Comparison of ENCODE assay signal across 33 cellular contexts in the genomic region with DNA sequence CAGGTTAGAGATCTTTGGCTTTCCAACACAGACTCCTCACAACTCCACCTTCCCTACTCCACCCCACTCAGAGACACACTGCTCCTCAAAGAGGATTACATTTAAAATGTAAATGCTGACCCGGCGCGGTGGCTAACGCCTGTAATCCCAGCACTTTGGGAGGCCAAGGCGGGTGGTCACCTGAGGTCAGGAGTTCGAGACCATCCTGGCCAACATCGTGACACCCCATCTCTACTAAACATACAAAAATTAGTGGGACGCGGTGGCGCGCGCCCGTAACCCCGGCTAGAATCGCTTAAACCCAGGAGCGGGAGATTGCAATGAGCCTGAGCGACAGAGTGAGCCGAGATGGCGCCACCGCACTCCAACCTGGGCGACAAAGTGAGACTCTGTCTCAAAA. TPM values are rescaled to one million over a fixed set of nuclear protein-coding genes. Genes with fewer than 3 reads are reported as not detected.
DNase-seq lines count a peak whose midpoint lies in the region; ATAC-seq, FAIRE-seq and TF ChIP-seq lines count a peak whose summit lies in the region.
"Had no signal": no experiment of that assay in that cellular context is flagged by ENCODE, and none has a peak within 500 bp of the region (broad histone marks: within the 10 kb centered on the region; RNA-seq: fewer than 3 reads in every experiment).

No MANE protein-coding gene starts in this region.

- H3K4me1 ChIP-seq in DND-41 (ENCODE audit: insufficient read depth, low read length), result peaks cover 30% of the 10 kb centered on the region
- H3K4me1 ChIP-seq: colonic mucosa had no signal

- no peak overlapping the region for H3K4me2 ChIP-seq in DND-41 (ENCODE audit: insufficient read depth, low read length)

- H3K9me3 ChIP-seq in DND-41 (ENCODE audit: insufficient read depth, low read length, severe bottlenecking), result no peaks in the 10 kb centered on the region
- H3K9me3 ChIP-seq: colonic mucosa, mucosa of descending colon, tibial artery had no signal

- peaks cover 17% of the 10 kb centered on the region for H3K36me3 Mint-ChIP-seq in activated T-cell treated with anti-CD3 and anti-CD28 coated beads, Interleukin-2, amount 50 U/mL, for 24 hours (ENCODE audit: low read depth)
- peaks cover 13% of the 10 kb centered on the region for H3K36me3 Mint-ChIP-seq in activated CD8-positive, alpha-beta T cell treated with anti-CD3 and anti-CD28 coated beads, Interleukin-2, amount 10 ng/mL, durations not matched to agents 7 days and 5 days (ENCODE audit: low read depth)
- H3K36me3 Mint-ChIP-seq in nephron (ENCODE audit: low read depth), result no peaks in the 10 kb centered on the region
- H3K36me3 Mint-ChIP-seq: CD14-positive monocyte had no signal

- H2AFZ ChIP-seq in DND-41 (ENCODE audit: low read depth, low read length), result no peak overlapping the region
- H2AFZ ChIP-seq: parathyroid adenoma had no signal

- no peak for DNase-seq in activated T-cell treated with anti-CD3 and anti-CD28 coated beads, Interleukin-2, amount 50 U/mL, for 24 hours
- no peak for DNase-seq in activated T-cell treated with anti-CD3 and anti-CD28 coated beads, Interleukin-2, amount 50 U/mL, for 1 hour
- DNase-seq in DND-41, result peak; percentile 4
- DNase-seq in activated CD8-positive, alpha-beta T cell treated with anti-CD3 and anti-CD28 coated beads, Interleukin-2, amount 10 ng/mL, durations not matched to agents 7 days and 5 days, result no peak
- no peak for DNase-seq in frontal cortex (ENCODE audit: low spot score in 2 of 2)
- no peak for DNase-seq in NCI-H510A (lab: John Stamatoyannopoulos, UW)
- no peak for DNase-seq in H4 (ENCODE audit: low spot score)
- DNase-seq: activated CD4-positive, CD25-positive, alpha-beta regulatory T cell; activated gamma-delta T cell; amniotic stem cell; colonic mucosa; effector memory CD8-positive, alpha-beta T cell; foreskin melanocyte; hypothalamus; mucosa of descending colon; NCI-H1092; NCI-H187; NCI-H69; nephron progenitor cell; stimulated activated CD4-positive, alpha-beta T cell treated with anti-CD3 and anti-CD28 coated beads, Interleukin-4, amount 100 ng/mL, for 24 hours; stimulated activated naive CD4-positive, alpha-beta T cell; T1000 had no signal

- CTCF ChIA-PET in activated CD8-positive, alpha-beta T cell treated with anti-CD3 and anti-CD28 coated beads, Interleukin-2, amount 10 ng/mL, durations not matched to agents 7 days and 5 days (lab: Charles Lee), result interaction anchor here (1.5 kb wide), 1 partner anchor 18 kb away, joined by 6 read pairs; no protein-coding TSS in a partner anchor

- POLR2A ChIA-PET in activated CD8-positive, alpha-beta T cell treated with anti-CD3 and anti-CD28 coated beads, Interleukin-2, amount 10 ng/mL, durations not matched to agents 7 days and 5 days (lab: Charles Lee), result interaction anchor here (0.6 to 1.5 kb wide), 2 partner anchors 312 to 350 kb away, joined by 3 to 5 read pairs; a partner anchor contains a TSS

- H3K27ac Mint-ChIP-seq in activated T-cell treated with anti-CD3 and anti-CD28 coated beads, Interleukin-2, amount 50 U/mL, for 24 hours, result peak overlapping the region; percentile 40
- no peak overlapping the region for H3K27ac Mint-ChIP-seq in activated CD8-positive, alpha-beta T cell treated with anti-CD3 and anti-CD28 coated beads, Interleukin-2, amount 10 ng/mL, durations not matched to agents 7 days and 5 days
- no peak overlapping the region for H3K27ac Mint-ChIP-seq in nephron
- H3K27ac Mint-ChIP-seq: CD14-positive monocyte, nephron progenitor cell had no signal

- H4K20me1 ChIP-seq in DND-41 (ENCODE audit: insufficient read depth, low read length), result peaks cover 9% of the 10 kb centered on the region; the same call in 1 of the 2 replicates

- H3K79me2 ChIP-seq in DND-41 (ENCODE audit: insufficient read depth, low read length), result peaks cover 37% of the 10 kb centered on the region
- H3K79me2 ChIP-seq: parathyroid adenoma had no signal

- H3K27ac ChIP-seq in DND-41 (ENCODE audit: low read length), result no peak overlapping the region
- H3K27ac ChIP-seq: colonic mucosa, parathyroid adenoma, tibial artery had no signal

- no peaks in the 10 kb centered on the region for H3K27me3 Mint-ChIP-seq in activated T-cell treated with anti-CD3 and anti-CD28 coated beads, Interleukin-2, amount 50 U/mL, for 24 hours
- peaks cover 7% of the 10 kb centered on the region for H3K27me3 Mint-ChIP-seq in activated CD8-positive, alpha-beta T cell treated with anti-CD3 and anti-CD28 coated beads, Interleukin-2, amount 10 ng/mL, durations not matched to agents 7 days and 5 days (ENCODE audit: low read depth)
- H3K27me3 Mint-ChIP-seq in nephron (ENCODE audit: low read depth), result peaks cover 3% of the 10 kb centered on the region
- H3K27me3 Mint-ChIP-seq: effector memory CD8-positive, alpha-beta T cell had no signal

- ATAC-seq in DND-41 (ENCODE audit: insufficient read depth, low read depth), result no peak
- no peak for ATAC-seq in activated CD8-positive, alpha-beta T cell treated with anti-CD3 and anti-CD28 coated beads, Interleukin-2, amount 10 ng/mL, durations not matched to agents 7 days and 5 days
- ATAC-seq: effector memory CD8-positive, alpha-beta T cell; esophagus mucosa; HepG2; mucosa of descending colon; right cardiac atrium had no signal

- no peaks in the 10 kb centered on the region for H3K9me3 Mint-ChIP-seq in activated T-cell treated with anti-CD3 and anti-CD28 coated beads, Interleukin-2, amount 50 U/mL, for 24 hours
- no peaks in the 10 kb centered on the region for H3K9me3 Mint-ChIP-seq in activated CD8-positive, alpha-beta T cell treated with anti-CD3 and anti-CD28 coated beads, Interleukin-2, amount 10 ng/mL, durations not matched to agents 7 days and 5 days (ENCODE audit: insufficient read depth)
- H3K9me3 Mint-ChIP-seq in nephron, result no peaks in the 10 kb centered on the region
- H3K9me3 Mint-ChIP-seq: CD14-positive monocyte; effector memory CD8-positive, alpha-beta T cell; nephron progenitor cell had no signal

- peaks cover 18% of the 10 kb centered on the region for H3K4me1 Mint-ChIP-seq in activated T-cell treated with anti-CD3 and anti-CD28 coated beads, Interleukin-2, amount 50 U/mL, for 24 hours (ENCODE audit: low read depth)
- peaks cover 16% of the 10 kb centered on the region for H3K4me1 Mint-ChIP-seq in activated CD8-positive, alpha-beta T cell treated with anti-CD3 and anti-CD28 coated beads, Interleukin-2, amount 10 ng/mL, durations not matched to agents 7 days and 5 days (ENCODE audit: low read depth)
- peaks cover 22% of the 10 kb centered on the region for H3K4me1 Mint-ChIP-seq in nephron

- H3K4me3 Mint-ChIP-seq in activated T-cell treated with anti-CD3 and anti-CD28 coated beads, Interleukin-2, amount 50 U/mL, for 24 hours, result no peak overlapping the region
- H3K4me3 Mint-ChIP-seq in activated CD8-positive, alpha-beta T cell treated with anti-CD3 and anti-CD28 coated beads, Interleukin-2, amount 10 ng/mL, durations not matched to agents 7 days and 5 days, result peak overlapping the region; percentile 31
- peak overlapping the region in 2 of 3 experiments; percentile 6 to 29 for H3K4me3 Mint-ChIP-seq in nephron
- H3K4me3 Mint-ChIP-seq: effector memory CD8-positive, alpha-beta T cell; nephron progenitor cell had no signal

- no peaks in the 10 kb centered on the region; the same call in 1 of the 2 replicates for H3K36me3 ChIP-seq in DND-41 (ENCODE audit: insufficient read depth, low read length)
- H3K36me3 ChIP-seq: colonic mucosa, tibial artery had no signal

- H3K9ac ChIP-seq in DND-41 (ENCODE audit: low read depth, low read length), result no peak overlapping the region
- H3K9ac ChIP-seq: parathyroid adenoma had no signal

- H3K27me3 ChIP-seq in DND-41 (ENCODE audit: insufficient read depth, low read length, poor library complexity), result no peaks in the 10 kb centered on the region
- H3K27me3 ChIP-seq: colonic mucosa, tibial artery had no signal

- H3K4me3 ChIP-seq in DND-41 (ENCODE audit: low read depth in 1 of 2, low read length in 2 of 2), result no peak overlapping the region
- H3K4me3 ChIP-seq: colonic mucosa, mucosa of descending colon, SK-N-MC, tibial artery had no signal

- FAIRE-seq in frontal cortex (lab: Jason Lieb, UNC), result no peak
- FAIRE-seq: bronchial epithelial cell, D721Med, GM19239, HepG2 had no signal

- TF ChIP-seq CTCF in DND-41 (IDR thresholded peaks at IDR 0.05; ENCODE audit: borderline replicate concordance, extremely low read depth, low read length, poor library complexity, severe bottlenecking), result no peak
- no peak for TF ChIP-seq CTCF in nephron (IDR thresholded peaks at IDR 0.05; ENCODE audit: unreplicated experiment in 3 of 3)

RNA-seq across cellular contexts. Expression of a gene that starts 1.8 kb away (rescaled TPM):
- total RNA-seq in activated CD8-positive, alpha-beta T cell treated with anti-CD3 and anti-CD28 coated beads, Interleukin-2, amount 10 ng/mL, durations not matched to agents 7 days and 5 days, result 100 to 1,000 TPM; 155 to 161 TPM
- 18.8 TPM for total RNA-seq in frontal cortex
- total RNA-seq in H4 (2014; rRNA removed; shearing (Covaris generic)), result 29.4 and 52.6 TPM in 2 replicates

RNA-seq across cellular contexts. Expression of a gene that starts 19.8 kb away (rescaled TPM):
- total RNA-seq in activated CD8-positive, alpha-beta T cell treated with anti-CD3 and anti-CD28 coated beads, Interleukin-2, amount 10 ng/mL, durations not matched to agents 7 days and 5 days, result not detected
- total RNA-seq in frontal cortex, result 0.41 TPM
- total RNA-seq in H4 (2014; rRNA removed; shearing (Covaris generic)), result not detected in 2 replicates
- total RNA-seq: bronchial epithelial cell had no signal

RNA-seq across cellular contexts. Expression of a gene that starts 31.1 kb away (rescaled TPM):
- 100 to 1,000 TPM; 128 to 132 TPM for total RNA-seq in activated CD8-positive, alpha-beta T cell treated with anti-CD3 and anti-CD28 coated beads, Interleukin-2, amount 10 ng/mL, durations not matched to agents 7 days and 5 days
- total RNA-seq in frontal cortex, result 83.2 TPM
- 129 and 140 TPM in 2 replicates for total RNA-seq in H4 (2014; rRNA removed; shearing (Covaris generic))

RNA-seq across cellular contexts. Expression of a gene that starts 34.8 kb away (rescaled TPM):
- 1 to 10 TPM; 2.5 to 4.0 TPM for total RNA-seq in activated CD8-positive, alpha-beta T cell treated with anti-CD3 and anti-CD28 coated beads, Interleukin-2, amount 10 ng/mL, durations not matched to agents 7 days and 5 days
- total RNA-seq in frontal cortex, result 9.4 TPM
- total RNA-seq in H4 (2014; rRNA removed; shearing (Covaris generic)), result 4.4 and 6.7 TPM in 2 replicates

RNA-seq across cellular contexts. Expression of a gene that starts 44.6 kb away (rescaled TPM):
- total RNA-seq in activated CD8-positive, alpha-beta T cell treated with anti-CD3 and anti-CD28 coated beads, Interleukin-2, amount 10 ng/mL, durations not matched to agents 7 days and 5 days, result 1 to 10 TPM; 2.0 to 2.3 TPM
- total RNA-seq in frontal cortex, result 2.0 TPM
- total RNA-seq in H4 (2014; rRNA removed; shearing (Covaris generic)), result 8.6 and 15.6 TPM in 2 replicates
- total RNA-seq: HepG2 had no signal
